Comparison of ENCODE assay signal across 9 cellular contexts in the genomic region with DNA sequence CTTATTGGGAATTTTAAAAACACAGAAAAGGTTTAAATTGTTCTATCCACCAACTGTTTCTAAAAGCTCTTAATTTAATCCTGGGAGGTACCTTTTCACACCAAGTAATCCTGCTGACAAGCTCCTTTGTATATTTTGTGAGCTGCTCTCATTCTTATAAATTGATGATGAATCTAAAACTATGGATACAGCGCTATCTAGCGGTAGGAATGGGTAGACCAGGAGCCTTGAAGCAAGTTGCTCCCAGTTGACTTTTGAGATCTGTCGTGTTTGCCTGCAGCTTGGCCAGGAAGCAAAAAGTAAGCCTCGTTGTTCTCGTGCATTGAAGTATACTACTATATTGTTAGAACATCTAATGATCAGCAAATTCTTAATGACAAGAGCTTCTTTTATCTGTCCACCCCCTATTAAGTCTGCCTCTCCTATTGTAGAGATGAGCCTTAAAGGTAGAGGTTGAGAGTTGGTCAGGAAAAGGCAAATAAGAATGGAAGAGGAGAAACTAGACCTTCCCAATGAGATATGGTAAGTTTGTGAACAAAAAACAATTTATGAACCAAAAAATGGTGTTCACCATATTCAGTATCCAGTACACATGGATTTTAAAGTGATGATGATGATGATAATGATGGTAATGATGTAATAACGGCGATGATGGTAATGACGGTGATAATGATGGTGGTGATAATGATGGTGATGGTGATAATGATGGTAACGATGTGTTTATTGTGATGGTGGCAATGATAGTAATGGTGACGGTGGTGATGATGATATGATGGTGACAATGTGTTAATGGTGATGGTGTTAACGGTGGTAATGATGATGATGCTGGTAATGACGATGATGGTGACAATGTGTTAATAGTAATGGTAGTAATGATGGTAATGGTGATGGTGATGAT.
DNase-seq lines count a peak whose midpoint lies in the region; ATAC-seq and TF ChIP-seq lines count a peak whose summit lies in the region.
"Had no signal": no experiment of that assay in that cellular context is flagged by ENCODE, and none has a peak within 500 bp of the region (broad histone marks: within the 10 kb centered on the region; RNA-seq: fewer than 3 reads in every experiment).

No MANE protein-coding gene starts in this region.

- peak overlapping the region; percentile 33 for H3K4me2 ChIP-seq in neural progenitor cell

- no peaks in the 10 kb centered on the region for H3K79me2 ChIP-seq in neural progenitor cell (ENCODE audit: low read depth)

- H3K4me3 Mint-ChIP-seq in neural progenitor cell: no peak overlapping the region
- H3K4me3 Mint-ChIP-seq: activated naive CD8-positive, alpha-beta T cell had no signal

- no peaks in the 10 kb centered on the region for H4K20me1 ChIP-seq in neural progenitor cell (ENCODE audit: low read depth)

- H3K4me3 ChIP-seq in neural progenitor cell: no peak overlapping the region

- H3K9me3 ChIP-seq in neural progenitor cell (ENCODE audit: low read depth): no peaks in the 10 kb centered on the region

- no peak overlapping the region for H3K27ac ChIP-seq in neural progenitor cell

- no peaks in the 10 kb centered on the region for H3F3A ChIP-seq in neural progenitor cell (ENCODE audit: low read depth)

- DNase-seq in DMS79 treated with DMSO at 0.1 percent for 48 hours (lab: John Stamatoyannopoulos, UW) (peak; percentile 70), NCI-H1105 (lab: John Stamatoyannopoulos, UW) (peak; percentile 64), SKM-1 treated with dmso at 0.1 percent for 144 hours (lab: John Stamatoyannopoulos, UW; ENCODE audit: unreplicated experiment) (peak; percentile 52), fibroblast of peridontal ligament (ENCODE audit: extremely low read depth) (peak; percentile 93), neural progenitor cell (ENCODE audit: low spot score) (peak; percentile 86), NK-92 (lab: John Stamatoyannopoulos, UW; ENCODE audit: unreplicated experiment) (no peak)

- ATAC-seq in GM19452 (IDR thresholded peaks at IDR 0.05; ENCODE audit: unreplicated experiment): peak; percentile 72
- ATAC-seq in GM21390 (IDR thresholded peaks at IDR 0.05; ENCODE audit: unreplicated experiment): no peak

- H2AFZ ChIP-seq in neural progenitor cell (replicated peaks): no peak overlapping the region

- TF ChIP-seq CTCF in neural progenitor cell (IDR thresholded peaks at IDR 0.05): peak; percentile 95

- H3K27me3 ChIP-seq in neural progenitor cell: no peaks in the 10 kb centered on the region

- H3K36me3 Mint-ChIP-seq in neural progenitor cell: no peaks in the 10 kb centered on the region
- H3K36me3 Mint-ChIP-seq: activated naive CD8-positive, alpha-beta T cell had no signal

- H3K36me3 ChIP-seq in neural progenitor cell: no peaks in the 10 kb centered on the region

- H3K9ac ChIP-seq in neural progenitor cell: no peak overlapping the region

- no peaks in the 10 kb centered on the region for H3K27me3 Mint-ChIP-seq in neural progenitor cell (ENCODE audit: insufficient read depth, low read depth)

- no peak overlapping the region for H3K27ac Mint-ChIP-seq in neural progenitor cell
- H3K27ac Mint-ChIP-seq: activated naive CD8-positive, alpha-beta T cell had no signal

- H3K9me3 Mint-ChIP-seq in neural progenitor cell: peaks cover 6% of the 10 kb centered on the region

- peaks cover 7% of the 10 kb centered on the region for H3K4me1 ChIP-seq in neural progenitor cell

- H3K4me1 Mint-ChIP-seq in neural progenitor cell: peaks cover 3% of the 10 kb centered on the region
